In the genomic region with DNA sequence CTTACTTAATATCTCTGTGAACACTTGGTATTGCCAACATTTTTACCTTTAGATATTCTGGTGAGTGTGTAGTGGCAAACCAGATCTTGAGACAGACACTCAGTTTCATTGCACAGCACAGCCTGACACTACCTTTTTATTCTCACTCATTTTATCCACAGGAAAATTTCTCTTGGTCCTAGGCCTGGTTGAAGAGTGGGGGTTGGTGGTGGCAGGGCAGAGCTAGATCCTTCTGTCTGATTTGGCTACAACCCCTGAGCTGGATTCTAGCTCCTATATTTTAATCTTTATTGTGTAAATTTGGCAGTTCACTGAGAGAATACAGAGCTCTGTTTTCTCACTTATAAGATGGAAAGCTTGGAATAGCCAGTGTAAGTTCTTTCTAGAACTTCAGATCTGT, we compare ENCODE assay signal across 11 cellular contexts.
"Had no signal": no experiment of that assay in that cellular context is flagged by ENCODE, and none has a peak within 500 bp of the region (broad histone marks: within the 10 kb centered on the region; RNA-seq: fewer than 3 reads in every experiment).

No MANE protein-coding gene starts in this region.

- H3K27ac ChIP-seq: GM23248 had no signal

- ATAC-seq: GM23338, HCT116 had no signal

- H2AFZ ChIP-seq: GM23248, GM23338 had no signal

- H3K9me3 ChIP-seq: HAP-1 had no signal

- FAIRE-seq: H1, H54 had no signal

- H3K4me3 ChIP-seq: GM23248, GM23338, HAP-1 had no signal

- H3K9ac ChIP-seq: GM23248 had no signal

- H3K36me3 ChIP-seq: HAP-1 had no signal

- DNase-seq: GM23248, GOT3, H7, H9, HCEC 1CT, HFFc6 had no signal

- H3K4me1 ChIP-seq: HAP-1 had no signal

- H3K4me2 ChIP-seq: GM23338 had no signal
